In genomic region chrX:102669526-102669925, GRCh38 we compare ENCODE assay signal across 19 cellular contexts.
"Had no signal": no experiment of that assay in that cellular context is flagged by ENCODE, and none has a peak within 500 bp of the region (broad histone marks: within the 10 kb centered on the region; RNA-seq: fewer than 3 reads in every experiment).

No MANE protein-coding gene starts in this region.

- ATAC-seq: mucosa of descending colon; naive thymus-derived CD4-positive, alpha-beta T cell; natural killer cell treated with Interleukin-12 subunit alpha and Interleukin-12 subunit beta and Interleukin-15 and Interleukin-18, amount 100 ng/mL, for 72 hours; right lobe of liver; stimulated activated naive B cell treated with anti-CD40 and anti-IgM and Interleukin-4, amounts not matched to agents 10 μg/mL and 1 μg/mL and 100 μg/mL, for 72 hours; stimulated activated naive CD8-positive, alpha-beta T cell treated with anti-CD3 and anti-CD28 coated beads, Interleukin-15, Interleukin-2, amounts not matched to agents 100 U/mL and 50 U/mL, for 24 hours had no signal

- DNase-seq: hippocampal formation; left ventricle myocardium inferior; midbrain; mucosa of descending colon; naive thymus-derived CD4-positive, alpha-beta T cell; ovary; right lobe of liver; stimulated activated CD4-positive, alpha-beta T cell treated with anti-CD3 and anti-CD28 coated beads, Interleukin-12 subunit alpha, Interleukin-12 subunit beta, amount 100 ng/mL, for 4 hours; stimulated activated CD4-positive, alpha-beta T cell treated with anti-CD3 and anti-CD28 coated beads, Interleukin-15, amount 100 ng/mL, for 24 hours; stimulated activated CD4-positive, alpha-beta T cell treated with anti-CD3 and anti-CD28 coated beads, Interleukin-2, amount 100 ng/mL, for 24 hours; stimulated activated CD4-positive, alpha-beta T cell treated with anti-CD3 and anti-CD28 coated beads, Interleukin-4, amount 100 ng/mL, for 1 hour; stimulated activated naive B cell treated with anti-CD40 and anti-IgM and Interleukin-4, amounts not matched to agents 10 μg/mL and 1 μg/mL and 100 μg/mL, for 72 hours; stimulated activated naive CD8-positive, alpha-beta T cell treated with anti-CD3 and anti-CD28 coated beads, Interleukin-15, Interleukin-2, amounts not matched to agents 100 U/mL and 50 U/mL, for 24 hours; stomach; testis; thyroid gland; transverse colon; upper lobe of left lung had no signal
